ENCODE assay signal across 9 cellular contexts in genomic region chr7:138608292-138608691, GRCh38.
DNase-seq lines count a peak whose midpoint lies in the region; ATAC-seq and TF ChIP-seq lines count a peak whose summit lies in the region.
"Had no signal": no experiment of that assay in that cellular context is flagged by ENCODE, and none has a peak within 500 bp of the region (broad histone marks: within the 10 kb centered on the region; RNA-seq: fewer than 3 reads in every experiment).

No MANE protein-coding gene starts in this region.

- no peaks in the 10 kb centered on the region for H3K27me3 Mint-ChIP-seq in activated CD8-positive, alpha-beta memory T cell treated with anti-CD3 and anti-CD28 coated beads, Interleukin-2, amount 10 ng/mL, durations not matched to agents 7 days and 5 days
- peaks cover 5% of the 10 kb centered on the region for H3K27me3 Mint-ChIP-seq in brain

- TF ChIP-seq CTCF in brain (conservative IDR thresholded peaks at IDR 0.05): no peak

- CTCF ChIA-PET in activated CD8-positive, alpha-beta memory T cell treated with anti-CD3 and anti-CD28 coated beads, Interleukin-2, amount 10 ng/mL, durations not matched to agents 7 days and 5 days (lab: Charles Lee): no interaction called here

- peak; percentile 46 for DNase-seq in activated CD8-positive, alpha-beta memory T cell treated with anti-CD3 and anti-CD28 coated beads, Interleukin-2, amount 10 ng/mL, durations not matched to agents 7 days and 5 days
- DNase-seq in activated CD8-positive, alpha-beta memory T cell treated with anti-CD3 and anti-CD28 coated beads, Interleukin-2, amount 50 U/mL, for 48 hours: no peak
- DNase-seq in stimulated activated CD4-positive, alpha-beta T cell treated with anti-CD3 and anti-CD28 coated beads, Interleukin-4, amount 100 ng/mL, for 24 hours: peak; percentile 10
- DNase-seq in NCI-H2196 treated with DMSO at 0.1 percent for 48 hours (lab: John Stamatoyannopoulos, UW; ENCODE audit: unreplicated experiment): no peak
- DNase-seq in NCI-H2196 (lab: John Stamatoyannopoulos, UW; ENCODE audit: unreplicated experiment): no peak
- no peak for DNase-seq in NCI-H2029 treated with DMSO at 0.1 percent for 48 hours (lab: John Stamatoyannopoulos, UW)
- DNase-seq: NCI-H446 treated with DMSO at 0.1 percent for 48 hours had no signal

- H3K27ac Mint-ChIP-seq in activated CD8-positive, alpha-beta memory T cell treated with anti-CD3 and anti-CD28 coated beads, Interleukin-2, amount 10 ng/mL, durations not matched to agents 7 days and 5 days: no peak overlapping the region
- H3K27ac Mint-ChIP-seq in brain: peak overlapping the region in 3 of 5 experiments; percentile 19 to 44 (median 36)

- H3K9me3 Mint-ChIP-seq in activated CD8-positive, alpha-beta memory T cell treated with anti-CD3 and anti-CD28 coated beads, Interleukin-2, amount 10 ng/mL, durations not matched to agents 7 days and 5 days (ENCODE audit: low read depth): peaks cover 3% of the 10 kb centered on the region
- peaks cover 5 to 22% (median 16%) of the 10 kb centered on the region in 5 experiments for H3K9me3 Mint-ChIP-seq in brain

- ATAC-seq in activated CD8-positive, alpha-beta memory T cell treated with anti-CD3 and anti-CD28 coated beads, Interleukin-2, amount 10 ng/mL, durations not matched to agents 7 days and 5 days: peak; percentile 16
- peak; percentile 74 for ATAC-seq in HG02870 (IDR thresholded peaks at IDR 0.05; ENCODE audit: unreplicated experiment)

- H3K4me3 Mint-ChIP-seq in activated CD8-positive, alpha-beta memory T cell treated with anti-CD3 and anti-CD28 coated beads, Interleukin-2, amount 10 ng/mL, durations not matched to agents 7 days and 5 days: no peak overlapping the region
- no peak overlapping the region for H3K4me3 Mint-ChIP-seq in brain

- H3K36me3 Mint-ChIP-seq in activated CD8-positive, alpha-beta memory T cell treated with anti-CD3 and anti-CD28 coated beads, Interleukin-2, amount 10 ng/mL, durations not matched to agents 7 days and 5 days: peaks cover 3% of the 10 kb centered on the region
- peaks cover 6% of the 10 kb centered on the region for H3K36me3 Mint-ChIP-seq in brain

- peaks cover 18% of the 10 kb centered on the region for H3K4me1 Mint-ChIP-seq in activated CD8-positive, alpha-beta memory T cell treated with anti-CD3 and anti-CD28 coated beads, Interleukin-2, amount 10 ng/mL, durations not matched to agents 7 days and 5 days
- peaks cover 19% of the 10 kb centered on the region for H3K4me1 Mint-ChIP-seq in brain

Comparison
In these comparisons a context has a peak if more than half of its experiments do, and no peak if none do; other contexts are left out.
1. DNase-seq: peak in activated CD8-positive, alpha-beta memory T cell treated with anti-CD3 and anti-CD28 coated beads, Interleukin-2, amount 10 ng/mL, durations not matched to agents 7 days and 5 days (single experiment) and stimulated activated CD4-positive, alpha-beta T cell treated with anti-CD3 and anti-CD28 coated beads, Interleukin-4, amount 100 ng/mL, for 24 hours (single experiment); none in activated CD8-positive, alpha-beta memory T cell treated with anti-CD3 and anti-CD28 coated beads, Interleukin-2, amount 50 U/mL, for 48 hours (single experiment), NCI-H2196 treated with DMSO at 0.1 percent for 48 hours (single experiment), NCI-H2196 (single experiment) and NCI-H2029 treated with DMSO at 0.1 percent for 48 hours (single experiment).